In genomic region chr4:141165001-141165400, GRCh38 we compare ENCODE assay signal across 3 cellular contexts. TPM values are rescaled to one million over a fixed set of nuclear protein-coding genes. Genes with fewer than 3 reads are reported as not detected.
"Had no signal": no experiment of that assay in that cellular context is flagged by ENCODE, and none has a peak within 500 bp of the region (broad histone marks: within the 10 kb centered on the region; RNA-seq: fewer than 3 reads in every experiment).

No MANE protein-coding gene starts in this region.

RNA-seq across cellular contexts. Expression of gene RNF150, which starts 31.7 kb away (rescaled TPM):
- total RNA-seq: activated naive CD4-positive, alpha-beta T cell treated with anti-CD3 and anti-CD28 coated beads for 36 hours; activated naive CD8-positive, alpha-beta T cell treated with anti-CD3 and anti-CD28 coated beads, Interleukin-2, amount 10 ng/mL, durations not matched to agents 7 days and 5 days; activated T-helper 1 cell treated with anti-CD3 and anti-CD28 coated beads, Interleukin-12 subunit alpha, Interleukin-12 subunit beta, Interleukin-2, Interleukin-4 antibody, amounts not matched to agents 30 ng/mL and 10 ng/mL and 1 ng/mL, durations not matched to agents 14 hours and 24 hours and 36 hours had no signal
